ENCODE assay signal across 12 cellular contexts in genomic region chr1:218705911-218706893, GRCh38.
DNase-seq lines count a peak whose midpoint lies in the region; ATAC-seq and TF ChIP-seq lines count a peak whose summit lies in the region.
"Had no signal": no experiment of that assay in that cellular context is flagged by ENCODE, and none has a peak within 500 bp of the region (broad histone marks: within the 10 kb centered on the region; RNA-seq: fewer than 3 reads in every experiment).

No MANE protein-coding gene starts in this region.

- peak overlapping the region; percentile 87; the same call in 1 of the 2 replicates for H4K5ac ChIP-seq in IMR-90 (ENCODE audit: low read depth, low read length)

- ATAC-seq in IMR-90 (ENCODE audit: low read depth) (peak; percentile 88), lung (ENCODE audit: insufficient read depth, low FRiP score) (peak; percentile 77), GM18498 (IDR thresholded peaks at IDR 0.05; ENCODE audit: unreplicated experiment) (no peak)

- peak overlapping the region; percentile 90 for H3K18ac ChIP-seq in IMR-90 (ENCODE audit: low read depth, low read length)

- H3K4ac ChIP-seq in IMR-90 (ENCODE audit: low read depth, low read length) = peak overlapping the region; percentile 83; the same call in 1 of the 2 replicates

- H3K14ac ChIP-seq in IMR-90 (replicated peaks; ENCODE audit: low read depth, low read length) = peak overlapping the region; percentile 31; the same call in 1 of the 2 replicates

- peak overlapping the region; percentile 50 for H2AK5ac ChIP-seq in IMR-90 (ENCODE audit: low read depth, low read length)

- H4K8ac ChIP-seq in IMR-90 (ENCODE audit: low read depth in 2 of 2, low read length in 2 of 2) = peak overlapping the region; percentile 71

- DNase-seq in AG04450 (ENCODE audit: low read depth, low spot score) = peak; percentile 74
- peak; percentile 97 for DNase-seq in IMR-90
- peak; percentile 88 to 98 for DNase-seq in cardiac fibroblast (ENCODE audit: low read depth in 2 of 2)
- peak; percentile 29 for DNase-seq in lung (ENCODE audit: low spot score)
- no peak for DNase-seq in NOMO-1 treated with DMSO at 0.1 percent for 48 hours (lab: John Stamatoyannopoulos, UW; ENCODE audit: unreplicated experiment)
- DNase-seq in NCI-H446 treated with DMSO at 0.1 percent for 48 hours (lab: John Stamatoyannopoulos, UW) = no peak
- no peak for DNase-seq in NCI-H526 treated with DMSO at 0.1 percent for 48 hours (lab: John Stamatoyannopoulos, UW)
- DNase-seq: activated naive CD4-positive, alpha-beta T cell treated with anti-CD3 and anti-CD28 coated beads, Interleukin-2, amount 50 U/mL, for 16 hours; head of caudate nucleus; NCI-H524 had no signal

- no TSS peak for BruUV-seq in IMR-90 (replicated peaks; lab: Mats Ljungman, UMichigan)

- H2BK15ac ChIP-seq in IMR-90 (ENCODE audit: low read depth, low read length) = peak overlapping the region; percentile 75

- H3K27me3 ChIP-seq in AG04450 (ENCODE audit: control insufficient read depth, insufficient read depth, low read length) (no peaks in the 10 kb centered on the region), IMR-90 (ENCODE audit: control insufficient read depth, insufficient read depth, low read length) (no peaks in the 10 kb centered on the region), lung (ENCODE audit: control insufficient read depth, insufficient read depth) (no peaks in the 10 kb centered on the region)

- WGBS in IMR-90 (ENCODE audit: extremely low coverage in 2 of 2, insufficient read length in 1 of 2), 2 experiments = no CpG with 5 or more reads among the region's 7 CpGs
- WGBS in lung, 2 donors = 47 to 54% methylated on average over 7 of the region's 7 CpGs

- in situ Hi-C loops in IMR-90 (cut with MboI; ENCODE audit: low sequenced_read_pairs) = no loop called here

- TF ChIP-seq RAD21 in IMR-90 (IDR thresholded peaks at IDR 0.05; ENCODE audit: low read length) = no peak

- no peak overlapping the region for H2AFZ ChIP-seq in IMR-90 (replicated peaks; ENCODE audit: low read length, poor library complexity)
- H2AFZ ChIP-seq: parathyroid adenoma had no signal

- peak overlapping the region; percentile 43 for H3K27ac ChIP-seq in AG04450 (ENCODE audit: low read depth, low read length)
- peak overlapping the region; percentile 27; the same call in 1 of the 2 replicates for H3K27ac ChIP-seq in IMR-90 (ENCODE audit: insufficient read depth, low read length)
- no peak overlapping the region for H3K27ac ChIP-seq in lung (ENCODE audit: low read depth in 1 of 2, low read length in 1 of 2)
- H3K27ac ChIP-seq: parathyroid adenoma had no signal

- dilution Hi-C loops in IMR-90 (cut with HindIII; ENCODE audit: low sequenced_read_pairs, unreplicated experiment) = no loop called here

- H4K20me1 ChIP-seq in IMR-90 (ENCODE audit: insufficient read depth, low read length) = no peaks in the 10 kb centered on the region

- H3K4me3 ChIP-seq in AG04450 (ENCODE audit: low read depth, low read length) = no peak overlapping the region
- no peak overlapping the region for H3K4me3 ChIP-seq in IMR-90 (ENCODE audit: insufficient read depth, low read depth, low read length)
- H3K4me3 ChIP-seq in cardiac fibroblast (replicated peaks in 1 of 2; ENCODE audit: low read depth in 2 of 2, low read length in 2 of 2) = no peak overlapping the region
- no peak overlapping the region for H3K4me3 ChIP-seq in lung

- H3K4me2 ChIP-seq in IMR-90 (ENCODE audit: low read depth, low read length) = peak overlapping the region; percentile 47; the same call in 1 of the 2 replicates

- H2BK5ac ChIP-seq in IMR-90 (ENCODE audit: low read depth, low read length, poor library complexity, severe bottlenecking) = peak overlapping the region; percentile 88

- H3K9me3 ChIP-seq in AG04450 (ENCODE audit: control insufficient read depth, insufficient read depth, low read length) = no peaks in the 10 kb centered on the region
- no peaks in the 10 kb centered on the region for H3K9me3 ChIP-seq in IMR-90 (ENCODE audit: control insufficient read depth, insufficient read depth, low read length)
- no peaks in the 10 kb centered on the region for H3K9me3 ChIP-seq in lung (ENCODE audit: control insufficient read depth in 2 of 2, insufficient read depth in 1 of 2, low read length in 1 of 2)

- H3K9ac ChIP-seq in IMR-90 (ENCODE audit: low read depth, low read length) = no peak overlapping the region; the same call in 1 of the 2 replicates
- H3K9ac ChIP-seq: parathyroid adenoma had no signal

- H2BK20ac ChIP-seq in IMR-90 (ENCODE audit: low read depth, low read length) = peak overlapping the region; percentile 84

- intact Hi-C loops in IMR-90 (cut with micrococcal nuclease) = no loop called here

- no peaks in the 10 kb centered on the region for H3K79me1 ChIP-seq in IMR-90 (ENCODE audit: low read depth in 1 of 2, low read length in 2 of 2)

- H3K23ac ChIP-seq in IMR-90 (ENCODE audit: low read depth, low read length) = peak overlapping the region; percentile 55; the same call in 1 of the 2 replicates

- no peak for TF ChIP-seq POLR2A in IMR-90 (IDR thresholded peaks at IDR 0.05; ENCODE audit: low read depth, low read length)

- H2BK120ac ChIP-seq in IMR-90 (ENCODE audit: low read depth, low read length) = peak overlapping the region; percentile 80

- POLR2A ChIA-PET in AG04450 (lab: Yijun Ruan, JAX) = interaction anchor here (0.7 to 1.1 kb wide), 2 partner anchors 20 to 359 kb away, joined by 3 read pairs; no protein-coding TSS in a partner anchor
- POLR2A ChIA-PET in IMR-90 (lab: Charles Lee; ENCODE audit: unreplicated experiment) = no interaction called here

- H3K4me1 ChIP-seq in IMR-90 (ENCODE audit: control insufficient read depth, insufficient read depth, low read length) (peaks cover 12% of the 10 kb centered on the region), lung (ENCODE audit: control insufficient read depth in 2 of 2, insufficient read depth in 2 of 2, low read length in 2 of 2) (no peaks in the 10 kb centered on the region)
- H3K4me1 ChIP-seq: parathyroid adenoma had no signal

- no peak overlapping the region for H2AK9ac ChIP-seq in IMR-90 (replicated peaks; ENCODE audit: low read depth, low read length, poor library complexity)

- H3K9me1 ChIP-seq in IMR-90 (ENCODE audit: insufficient read depth, low read length) = no peaks in the 10 kb centered on the region

- CTCF ChIA-PET in AG04450 (lab: Charles Lee) (no interaction called here), IMR-90 (lab: Yijun Ruan, JAX) (interaction anchor here (0.8 to 0.9 kb wide), 2 partner anchors 17 to 39 kb away, joined by 3 read pairs; no protein-coding TSS in a partner anchor)

- no peaks in the 10 kb centered on the region for H3K36me3 ChIP-seq in IMR-90 (ENCODE audit: control insufficient read depth, insufficient read depth, low read length)
- H3K36me3 ChIP-seq in lung (ENCODE audit: control insufficient read depth in 2 of 2, insufficient read depth in 2 of 2, low read length in 2 of 2) = no peaks in the 10 kb centered on the region

- peak overlapping the region; percentile 21; the same call in 1 of the 2 replicates for H3K56ac ChIP-seq in IMR-90 (ENCODE audit: extremely low read depth, insufficient read depth, low read length)

- TF ChIP-seq CTCF in AG04450 (IDR thresholded peaks at IDR 0.05; ENCODE audit: low read depth, low read length) (no peak), IMR-90 (conservative IDR thresholded peaks at IDR 0.05; ENCODE audit: low read depth, low read length) (no peak), cardiac fibroblast (IDR thresholded peaks at IDR 0.05; ENCODE audit: low read depth, low read length) (no peak), lung (IDR thresholded peaks at IDR 0.05; ENCODE audit: control extremely low read depth, extremely low read depth) (no peak)

- peak overlapping the region; percentile 74 for H4K91ac ChIP-seq in IMR-90 (ENCODE audit: insufficient read depth, low read depth, low read length)

TF ChIP-seq in IMR-90, 13 proteins besides CTCF, POLR2A, EP300 and RAD21:
- no peak for TF ChIP-seq RCOR1 (IDR thresholded peaks at IDR 0.05; ENCODE audit: insufficient replicate concordance, low read length)
- TF ChIP-seq NFE2L2 (IDR thresholded peaks at IDR 0.05; ENCODE audit: low read depth, low read length) = no peak
- TF ChIP-seq RFX5 (IDR thresholded peaks at IDR 0.05; ENCODE audit: low read depth, low read length) = no peak
- peak; percentile 66 for TF ChIP-seq FOS (IDR thresholded peaks at IDR 0.05; ENCODE audit: low read depth, low read length)
- no peak for TF ChIP-seq CHD1 (IDR thresholded peaks at IDR 0.05; ENCODE audit: low read depth, low read length)
- TF ChIP-seq MAZ (IDR thresholded peaks at IDR 0.05; ENCODE audit: borderline replicate concordance, low read depth, low read length) = no peak
- TF ChIP-seq, protein P1, sequence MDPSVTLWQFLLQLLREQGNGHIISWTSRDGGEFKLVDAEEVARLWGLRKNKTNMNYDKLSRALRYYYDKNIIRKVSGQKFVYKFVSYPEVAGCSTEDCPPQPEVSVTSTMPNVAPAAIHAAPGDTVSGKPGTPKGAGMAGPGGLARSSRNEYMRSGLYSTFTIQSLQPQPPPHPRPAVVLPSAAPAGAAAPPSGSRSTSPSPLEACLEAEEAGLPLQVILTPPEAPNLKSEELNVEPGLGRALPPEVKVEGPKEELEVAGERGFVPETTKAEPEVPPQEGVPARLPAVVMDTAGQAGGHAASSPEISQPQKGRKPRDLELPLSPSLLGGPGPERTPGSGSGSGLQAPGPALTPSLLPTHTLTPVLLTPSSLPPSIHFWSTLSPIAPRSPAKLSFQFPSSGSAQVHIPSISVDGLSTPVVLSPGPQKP (IDR thresholded peaks at IDR 0.05; ENCODE audit: borderline replicate concordance, low read depth, low read length) = no peak
- TF ChIP-seq CEBPB (IDR thresholded peaks at IDR 0.05; ENCODE audit: low read depth, low read length) = peak; percentile 83
- 0 out of 2 replicates have a peak, but pooled peaks have one; percentile 24 for TF ChIP-seq MXI1 (IDR thresholded peaks at IDR 0.05; ENCODE audit: borderline replicate concordance, low read depth, low read length)
- peak; percentile 79 for TF ChIP-seq BHLHE40 (IDR thresholded peaks at IDR 0.05; ENCODE audit: low read depth, low read length)
- TF ChIP-seq, protein P2, sequence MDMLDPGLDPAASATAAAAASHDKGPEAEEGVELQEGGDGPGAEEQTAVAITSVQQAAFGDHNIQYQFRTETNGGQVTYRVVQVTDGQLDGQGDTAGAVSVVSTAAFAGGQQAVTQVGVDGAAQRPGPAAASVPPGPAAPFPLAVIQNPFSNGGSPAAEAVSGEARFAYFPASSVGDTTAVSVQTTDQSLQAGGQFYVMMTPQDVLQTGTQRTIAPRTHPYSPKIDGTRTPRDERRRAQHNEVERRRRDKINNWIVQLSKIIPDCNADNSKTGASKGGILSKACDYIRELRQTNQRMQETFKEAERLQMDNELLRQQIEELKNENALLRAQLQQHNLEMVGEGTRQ (IDR thresholded peaks at IDR 0.05; ENCODE audit: low read depth, low read length) = no peak
- no peak for TF ChIP-seq MAFK (IDR thresholded peaks at IDR 0.05; ENCODE audit: low read depth, low read length)
- TF ChIP-seq SMC3 (IDR thresholded peaks at IDR 0.05; ENCODE audit: low read depth, low read length) = no peak

Comparison
In these comparisons a context has a peak if more than half of its experiments do, and no peak if none do; other contexts are left out.
1. DNase-seq: peak in AG04450 (single experiment), IMR-90 (single experiment), cardiac fibroblast (2 of 2) and lung (single experiment); none in NOMO-1 treated with DMSO at 0.1 percent for 48 hours (single experiment), NCI-H446 treated with DMSO at 0.1 percent for 48 hours (single experiment) and NCI-H526 treated with DMSO at 0.1 percent for 48 hours (single experiment).
2. H3K27ac ChIP-seq: peak in AG04450 (single experiment) and IMR-90 (single experiment); none in lung (0 of 2).